ENCODE assay signal across 8 cellular contexts in the genomic region with DNA sequence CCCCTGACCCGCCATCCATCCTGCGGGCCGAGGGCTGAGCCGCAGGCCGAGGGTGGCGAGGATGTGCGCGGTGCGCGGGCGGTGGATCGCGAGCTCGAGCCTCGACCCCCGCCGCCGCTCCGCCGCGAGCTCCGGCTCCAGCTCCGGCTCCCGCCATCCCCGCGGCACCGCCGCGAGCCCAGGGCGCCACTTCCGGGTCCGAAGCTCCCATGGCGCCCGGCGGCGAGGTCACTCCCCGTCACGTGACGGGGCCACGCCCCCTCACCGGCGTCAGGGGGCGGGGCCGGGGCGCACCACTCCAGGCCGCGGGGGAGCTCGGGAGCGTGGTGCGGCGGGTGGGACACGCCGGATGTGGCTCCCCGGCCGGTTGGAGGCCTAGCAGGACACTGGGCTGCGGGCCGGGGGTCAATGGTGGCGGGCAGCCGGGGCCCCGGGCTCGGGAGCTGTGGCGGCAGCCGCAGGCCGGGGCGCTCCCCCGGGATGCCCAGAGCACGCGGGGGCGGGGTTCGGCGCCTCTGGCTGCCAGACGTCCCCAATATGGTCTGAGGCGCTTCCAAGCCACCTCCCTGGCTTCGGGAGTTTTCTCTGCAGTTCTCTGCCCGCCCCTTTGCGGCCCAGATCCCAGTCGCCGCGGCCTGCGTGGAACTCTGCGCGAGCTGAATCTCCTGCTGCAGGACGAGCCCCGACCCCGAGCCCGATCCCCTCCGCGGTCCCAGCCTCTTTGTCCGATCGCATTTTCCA. TPM values are rescaled to one million over a fixed set of nuclear protein-coding genes. Genes with fewer than 3 reads are reported as not detected.
A peak's percentile ranks its signal among the peaks of the same experiment; 100 is the strongest.
DNase-seq lines count a peak whose midpoint lies in the region; ATAC-seq and TF ChIP-seq lines count a peak whose summit lies in the region.

A gene with protein sequence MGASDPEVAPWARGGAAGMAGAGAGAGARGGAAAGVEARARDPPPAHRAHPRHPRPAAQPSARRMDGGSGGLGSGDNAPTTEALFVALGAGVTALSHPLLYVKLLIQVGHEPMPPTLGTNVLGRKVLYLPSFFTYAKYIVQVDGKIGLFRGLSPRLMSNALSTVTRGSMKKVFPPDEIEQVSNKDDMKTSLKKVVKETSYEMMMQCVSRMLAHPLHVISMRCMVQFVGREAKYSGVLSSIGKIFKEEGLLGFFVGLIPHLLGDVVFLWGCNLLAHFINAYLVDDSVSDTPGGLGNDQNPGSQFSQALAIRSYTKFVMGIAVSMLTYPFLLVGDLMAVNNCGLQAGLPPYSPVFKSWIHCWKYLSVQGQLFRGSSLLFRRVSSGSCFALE (minus strand): TSS at position 234 of the 741 bp plus-strand sequence. CDS start 23 bp downstream, at position 211.

- peak within 1 kb of the TSS; percentile 98 for H3K27ac Mint-ChIP-seq in GM23338
- H3K27ac Mint-ChIP-seq in stimulated activated naive CD8-positive, alpha-beta T cell treated with anti-CD3 and anti-CD28 coated beads, Interleukin-15, amount 100 ng/mL, for 72 hours = peak within 1 kb of the TSS; percentile 98 to 99

- peaks cover 33% of the 10 kb centered on the region for H4K20me1 ChIP-seq in GM23338 (replicated peaks; ENCODE audit: insufficient read depth)
- H4K20me1 ChIP-seq in neural cell (ENCODE audit: insufficient read depth) = peaks cover 7% of the 10 kb centered on the region

- H3K4me1 Mint-ChIP-seq in GM23338 = peaks cover 19% of the 10 kb centered on the region
- peaks cover 24% of the 10 kb centered on the region for H3K4me1 Mint-ChIP-seq in stimulated activated naive CD8-positive, alpha-beta T cell treated with anti-CD3 and anti-CD28 coated beads, Interleukin-15, amount 100 ng/mL, for 72 hours

- H3K36me3 Mint-ChIP-seq in GM23338 (ENCODE audit: low read depth) = no peaks in the 10 kb centered on the region; the same call in 2 of the 3 replicates

- H2AFZ ChIP-seq in GM23338 = peak within 1 kb of the TSS; percentile 84; the same call in 1 of the 2 replicates
- peak within 1 kb of the TSS; percentile 88 for H2AFZ ChIP-seq in neural cell (ENCODE audit: low read depth, low read length)

- no peaks in the 10 kb centered on the region; the same call in 1 of the 3 replicates for H3K9me3 Mint-ChIP-seq in GM23338
- H3K9me3 Mint-ChIP-seq in stimulated activated naive CD8-positive, alpha-beta T cell treated with anti-CD3 and anti-CD28 coated beads, Interleukin-15, amount 100 ng/mL, for 72 hours = no peaks in the 10 kb centered on the region

- H3K27ac ChIP-seq in GM23338 (ENCODE audit: low read depth) (peak within 1 kb of the TSS; percentile 89), RWPE2 (ENCODE audit: poor library complexity, severe bottlenecking) (peak within 1 kb of the TSS; percentile 47), neural cell (ENCODE audit: low read length) (peak within 1 kb of the TSS; percentile 89)

- no peak for TF ChIP-seq CTCF in GM23338 (conservative IDR thresholded peaks at IDR 0.05; ENCODE audit: low read depth in 2 of 2)
- no peak for TF ChIP-seq CTCF in RWPE2 (IDR thresholded peaks at IDR 0.05; ENCODE audit: poor library complexity, severe bottlenecking)
- no peak for TF ChIP-seq CTCF in fibroblast of the aortic adventitia (IDR thresholded peaks at IDR 0.05; ENCODE audit: insufficient read depth, low read length)
- TF ChIP-seq CTCF in neural cell (IDR thresholded peaks at IDR 0.05; ENCODE audit: poor library complexity, severe bottlenecking) = no peak

- no peak for TF ChIP-seq RAD21 in neural cell (conservative IDR thresholded peaks at IDR 0.05)

- no peaks in the 10 kb centered on the region for H3K9me3 ChIP-seq in RWPE2 (ENCODE audit: severe bottlenecking)
- H3K9me3 ChIP-seq in neural cell (ENCODE audit: low read length) = no peaks in the 10 kb centered on the region

- peaks cover 51% of the 10 kb centered on the region for H3K79me2 ChIP-seq in GM23338 (replicated peaks; ENCODE audit: insufficient read depth)
- H3K79me2 ChIP-seq in neural cell (replicated peaks; ENCODE audit: insufficient read depth, low read length) = peaks cover 42% of the 10 kb centered on the region

- no peaks in the 10 kb centered on the region for H3K36me3 ChIP-seq in GM23338 (ENCODE audit: insufficient read depth)
- peaks cover 5% of the 10 kb centered on the region; the same call in 1 of the 2 replicates for H3K36me3 ChIP-seq in RWPE2 (ENCODE audit: low read depth)
- H3K36me3 ChIP-seq in neural cell (ENCODE audit: insufficient read depth, low read length) = no peaks in the 10 kb centered on the region

- DNase-seq in ELF-1 (ENCODE audit: low read depth, low spot score) (peak; percentile 92), GM23338 (ENCODE audit: low spot score) (peak; percentile 88), Kasumi-1 (lab: John Stamatoyannopoulos, UW) (peak; percentile 79 to 85), RWPE2 (ENCODE audit: low spot score) (peak; percentile 82), fibroblast of the aortic adventitia (ENCODE audit: low read depth) (peak; percentile 91)
- peak; percentile 85 for DNase-seq in activated effector memory CD4-positive, alpha-beta T cell treated with Interleukin-2 at 50 U/mL for 16 hours
- DNase-seq in stimulated activated naive CD8-positive, alpha-beta T cell treated with anti-CD3 and anti-CD28 coated beads, Interleukin-15, amount 100 ng/mL, for 72 hours = peak; percentile 90 to 94

- H3K4me3 ChIP-seq in GM23338 (peak within 1 kb of the TSS; percentile 90), RWPE2 (ENCODE audit: severe bottlenecking) (peak within 1 kb of the TSS; percentile 96), fibroblast of the aortic adventitia (ENCODE audit: low read depth, low read length) (peak within 1 kb of the TSS; percentile 99), neural cell (ENCODE audit: low read length) (peak within 1 kb of the TSS; percentile 89)

- no peaks in the 10 kb centered on the region for H3K9me2 ChIP-seq in GM23338 (ENCODE audit: insufficient read depth)
- H3K9me2 ChIP-seq in neural cell (ENCODE audit: insufficient read depth, low read length) = no peaks in the 10 kb centered on the region

- peaks cover 3% of the 10 kb centered on the region; the same call in 1 of the 2 replicates for H3F3A ChIP-seq in GM23338 (replicated peaks; ENCODE audit: low read depth)
- H3F3A ChIP-seq in neural cell (ENCODE audit: insufficient read depth, low read length, poor library complexity, severe bottlenecking) = no peaks in the 10 kb centered on the region

- peak within 1 kb of the TSS; percentile 92 for H3K9ac ChIP-seq in neural cell (ENCODE audit: low read length)

- peak; percentile 73 for TF ChIP-seq EP300 in neural cell (conservative IDR thresholded peaks at IDR 0.05; ENCODE audit: poor library complexity, severe bottlenecking)

- H3K4me1 ChIP-seq in GM23338 (ENCODE audit: insufficient read depth) (peaks cover 44% of the 10 kb centered on the region), RWPE2 (ENCODE audit: insufficient read depth, poor library complexity, severe bottlenecking) (peaks cover 8% of the 10 kb centered on the region)

- peaks cover 6% of the 10 kb centered on the region for H3K27me3 Mint-ChIP-seq in GM23338 (ENCODE audit: insufficient read depth, low read depth, poor library complexity)
- no peaks in the 10 kb centered on the region for H3K27me3 Mint-ChIP-seq in stimulated activated naive CD8-positive, alpha-beta T cell treated with anti-CD3 and anti-CD28 coated beads, Interleukin-15, amount 100 ng/mL, for 72 hours

- peak; percentile 80 for ATAC-seq in GM23338
- ATAC-seq in RWPE2 (ENCODE audit: low read depth) = peak; percentile 85
- peak; percentile 88 for ATAC-seq in stimulated activated naive CD8-positive, alpha-beta T cell treated with anti-CD3 and anti-CD28 coated beads, Interleukin-15, amount 100 ng/mL, for 72 hours

- peak within 1 kb of the TSS; percentile 97 for H3K4me3 Mint-ChIP-seq in GM23338
- H3K4me3 Mint-ChIP-seq in stimulated activated naive CD8-positive, alpha-beta T cell treated with anti-CD3 and anti-CD28 coated beads, Interleukin-15, amount 100 ng/mL, for 72 hours = peak within 1 kb of the TSS in 1 of 2 donors; percentile 98

- peak within 1 kb of the TSS; percentile 99 for H3K4me2 ChIP-seq in GM23338
- peak within 1 kb of the TSS; percentile 98 for H3K4me2 ChIP-seq in neural cell (ENCODE audit: low read length)

- H3K27me3 ChIP-seq in GM23338 (ENCODE audit: insufficient read depth) (no peaks in the 10 kb centered on the region), RWPE2 (ENCODE audit: insufficient read depth, poor library complexity, severe bottlenecking) (no peaks in the 10 kb centered on the region), neural cell (ENCODE audit: insufficient read depth, low read depth, low read length) (no peaks in the 10 kb centered on the region)

TF ChIP-seq in GM23338, 12 proteins besides CTCF, POLR2A, EP300 and RAD21 (continues in another document):
- peak; percentile 74; the same call in 1 of the 2 replicates for TF ChIP-seq POLR2AphosphoS5 (IDR thresholded peaks at IDR 0.05; ENCODE audit: low read depth)

TF ChIP-seq in neural cell, 6 proteins besides CTCF, POLR2A, EP300 and RAD21 (continues in another document):
- TF ChIP-seq SMC3 (conservative IDR thresholded peaks at IDR 0.05; ENCODE audit: poor library complexity) (peak; percentile 63), EZH2 (IDR thresholded peaks at IDR 0.05; ENCODE audit: borderline replicate concordance, insufficient read depth, low read length, poor library complexity, severe bottlenecking) (no peak)

RNA-seq across cellular contexts. Expression of the gene that starts here (rescaled TPM):
- total RNA-seq in GM23338 (2014; rRNA removed; shearing (Covaris generic)) = 261 and 271 TPM in 2 replicates
- polyA plus RNA-seq in GM23338 (2016; fragmentation: Nextera tagmentation; extraction: Ambion mirVana) (108 and 109 TPM in 2 replicates), neural cell (217 and 232 TPM in 2 replicates)
- total RNA-seq in fibroblast of the aortic adventitia (ENCODE audit: low replicate concordance) = 160 and 201 TPM in 2 replicates
- polyA minus RNA-seq in neural cell = 164 and 170 TPM in 2 replicates

Comparison
In these comparisons a context has a peak if more than half of its experiments do, and no peak if none do; other contexts are left out.
1. Peak in every context shown above with its lines: DNase-seq, ATAC-seq, H3K4me3 ChIP-seq and H3K27ac ChIP-seq.